In the genomic region with DNA sequence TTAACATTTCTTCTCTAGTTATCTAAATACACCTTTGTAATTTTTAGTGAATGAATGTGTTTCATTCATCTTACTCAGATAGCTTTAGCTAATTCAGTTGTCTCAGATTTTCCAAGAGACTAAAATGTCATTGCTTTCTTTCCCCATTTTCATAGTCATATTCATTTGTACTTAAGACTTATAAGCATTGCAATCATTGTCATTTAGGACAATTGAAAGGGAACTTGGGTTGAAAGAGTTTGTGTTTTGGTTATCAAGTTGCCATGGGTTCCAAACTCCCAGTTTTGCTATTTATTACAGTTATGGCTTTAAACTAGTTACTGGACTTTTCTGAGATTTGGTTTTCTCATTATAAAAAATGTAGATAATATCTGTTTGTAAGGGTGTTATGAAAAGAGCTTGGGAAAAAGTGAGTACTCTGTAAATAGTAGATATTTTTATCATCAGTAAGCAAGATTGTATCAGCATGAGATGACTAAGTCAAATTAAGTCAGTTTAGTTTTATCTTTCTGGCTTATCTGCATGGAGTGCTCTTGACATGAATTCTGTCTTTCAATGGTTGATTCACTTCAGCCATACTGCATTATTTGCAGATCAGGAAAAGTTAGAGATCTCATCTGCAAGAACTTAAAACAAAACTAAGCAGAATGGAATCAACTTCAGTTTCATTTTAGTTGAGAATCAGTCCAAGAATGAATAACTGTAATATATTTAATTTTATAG, we compare ENCODE assay signal across 17 cellular contexts.
DNase-seq lines count a peak whose midpoint lies in the region; ATAC-seq and TF ChIP-seq lines count a peak whose summit lies in the region.
"Had no signal": no experiment of that assay in that cellular context is flagged by ENCODE, and none has a peak within 500 bp of the region (broad histone marks: within the 10 kb centered on the region; RNA-seq: fewer than 3 reads in every experiment).

No MANE protein-coding gene starts in this region.

- H3K79me1 ChIP-seq in mesendoderm (ENCODE audit: low read length): peaks cover 5% of the 10 kb centered on the region

- no peaks in the 10 kb centered on the region for H3K9me3 Mint-ChIP-seq in HFFc6
- H3K9me3 Mint-ChIP-seq in activated T-helper 2 cell treated with anti-CD3 and anti-CD28 coated beads, Interferon-gamma antibody, Interleukin-2, Interleukin-4, amounts not matched to agents 10 μg/mL and 5 μg/mL and 100 μg/mL, durations not matched to agents 14 hours and 24 hours and 36 hours: no peaks in the 10 kb centered on the region
- H3K9me3 Mint-ChIP-seq: dendritic cell treated with granulocyte-macrophage colony-stimulating factor and Interleukin-4, amounts not matched to agents 40 ng/mL and 50 ng/mL, for 4 days had no signal

- POLR2A ChIA-PET in A673 (lab: Charles Lee; ENCODE audit: low non-redundant PET): no interaction called here

- H4K8ac ChIP-seq in mesendoderm (ENCODE audit: low read depth, low read length): no peak overlapping the region

- peaks cover 87% of the 10 kb centered on the region for H3K4me1 Mint-ChIP-seq in HFFc6 (ENCODE audit: low read depth)
- peaks cover 22% of the 10 kb centered on the region for H3K4me1 Mint-ChIP-seq in activated T-helper 2 cell treated with anti-CD3 and anti-CD28 coated beads, Interferon-gamma antibody, Interleukin-2, Interleukin-4, amounts not matched to agents 10 μg/mL and 5 μg/mL and 100 μg/mL, durations not matched to agents 14 hours and 24 hours and 36 hours (ENCODE audit: low read depth)

- CTCF ChIA-PET in A673 (lab: Charles Lee): no interaction called here

- no peak overlapping the region for H3K4ac ChIP-seq in mesendoderm (ENCODE audit: low read depth, low read length)

- DNase-seq in NCI-H2196 (lab: John Stamatoyannopoulos, UW; ENCODE audit: unreplicated experiment) (peak; percentile 24), NCI-H2196 treated with DMSO at 0.1 percent for 48 hours (lab: John Stamatoyannopoulos, UW; ENCODE audit: unreplicated experiment) (no peak), HFFc6 (peak; percentile 92), mesendoderm (peak; percentile 73), A673 (ENCODE audit: low spot score) (no peak), upper lobe of left lung (no peak)
- no peak for DNase-seq in activated T-helper 2 cell treated with anti-CD3 and anti-CD28 coated beads, Interferon-gamma antibody, Interleukin-2, Interleukin-4, amounts not matched to agents 10 μg/mL and 5 μg/mL and 100 μg/mL, durations not matched to agents 14 hours and 24 hours and 36 hours (ENCODE audit: low spot score)
- no peak for DNase-seq in stimulated activated CD4-positive, alpha-beta T cell treated with anti-CD3 and anti-CD28 coated beads, Interleukin-1b, Interleukin-23, amount 100 ng/mL, for 48 hours
- DNase-seq: ACHN; KG1; NCI-H146; NCI-H69; RPMI8226; stimulated activated naive CD4-positive, alpha-beta T cell treated with Interleukin-2 at 50 U/mL for 16 hours; uterus had no signal

- no peaks in the 10 kb centered on the region for H3K27me3 Mint-ChIP-seq in HFFc6 (ENCODE audit: insufficient read depth)
- H3K27me3 Mint-ChIP-seq in activated T-helper 2 cell treated with anti-CD3 and anti-CD28 coated beads, Interferon-gamma antibody, Interleukin-2, Interleukin-4, amounts not matched to agents 10 μg/mL and 5 μg/mL and 100 μg/mL, durations not matched to agents 14 hours and 24 hours and 36 hours (ENCODE audit: low read depth): no peaks in the 10 kb centered on the region
- H3K27me3 Mint-ChIP-seq: dendritic cell treated with granulocyte-macrophage colony-stimulating factor and Interleukin-4, amounts not matched to agents 40 ng/mL and 50 ng/mL, for 4 days had no signal

- no peak for TF ChIP-seq EP300 in upper lobe of left lung (IDR thresholded peaks at IDR 0.05)

- intact Hi-C loops in activated T-helper 2 cell treated with anti-CD3 and anti-CD28 coated beads, Interferon-gamma antibody, Interleukin-2, Interleukin-4, amounts not matched to agents 10 μg/mL and 5 μg/mL and 100 μg/mL, durations not matched to agents 14 hours and 24 hours and 36 hours (cut with micrococcal nuclease): loop anchor here (1.0 to 10.0 kb wide), 4 partner anchors 30 to 330 kb away; a partner anchor contains a TSS
- intact Hi-C loops in A673 (cut with micrococcal nuclease; ENCODE audit: unreplicated experiment): no loop called here

- H3K27me3 ChIP-seq in mesendoderm (ENCODE audit: insufficient read depth, low read length, poor library complexity) (no peaks in the 10 kb centered on the region), A673 (replicated peaks; ENCODE audit: insufficient read depth, low read depth, low read length, poor library complexity) (peaks cover 40% of the 10 kb centered on the region), upper lobe of left lung (no peaks in the 10 kb centered on the region)
- H3K27me3 ChIP-seq: foreskin keratinocyte, uterus had no signal

- peaks cover 16% of the 10 kb centered on the region for H3K36me3 Mint-ChIP-seq in HFFc6 (ENCODE audit: low read depth)
- no peaks in the 10 kb centered on the region for H3K36me3 Mint-ChIP-seq in activated T-helper 2 cell treated with anti-CD3 and anti-CD28 coated beads, Interferon-gamma antibody, Interleukin-2, Interleukin-4, amounts not matched to agents 10 μg/mL and 5 μg/mL and 100 μg/mL, durations not matched to agents 14 hours and 24 hours and 36 hours (ENCODE audit: low read depth)

- no peak overlapping the region for H2BK5ac ChIP-seq in mesendoderm (ENCODE audit: low read length)

- H3K18ac ChIP-seq in mesendoderm (ENCODE audit: low read length): no peak overlapping the region

- H3K4me2 ChIP-seq in mesendoderm (ENCODE audit: low read length): no peak overlapping the region

- no peak overlapping the region for H3K23ac ChIP-seq in mesendoderm (ENCODE audit: low read length)

- H4K5ac ChIP-seq in mesendoderm (ENCODE audit: low read length): no peak overlapping the region

- no peak overlapping the region for H3K4me3 ChIP-seq in mesendoderm (ENCODE audit: low read length)
- H3K4me3 ChIP-seq in A673 (ENCODE audit: low read depth, low read length, poor library complexity, severe bottlenecking): no peak overlapping the region
- no peak overlapping the region for H3K4me3 ChIP-seq in upper lobe of left lung
- H3K4me3 ChIP-seq: uterus had no signal

- H3K27ac Mint-ChIP-seq in HFFc6: peak overlapping the region; percentile 95
- peak overlapping the region; percentile 55 for H3K27ac Mint-ChIP-seq in activated T-helper 2 cell treated with anti-CD3 and anti-CD28 coated beads, Interferon-gamma antibody, Interleukin-2, Interleukin-4, amounts not matched to agents 10 μg/mL and 5 μg/mL and 100 μg/mL, durations not matched to agents 14 hours and 24 hours and 36 hours
- H3K27ac Mint-ChIP-seq: dendritic cell treated with granulocyte-macrophage colony-stimulating factor and Interleukin-4, amounts not matched to agents 40 ng/mL and 50 ng/mL, for 4 days had no signal

- no peak for TF ChIP-seq POLR2A in upper lobe of left lung (IDR thresholded peaks at IDR 0.05)

- BruUV-seq in A673 (replicated peaks; lab: Mats Ljungman, UMichigan): no TSS peak

- H3K9ac ChIP-seq in mesendoderm (ENCODE audit: low read length): no peak overlapping the region

- no peaks in the 10 kb centered on the region for H3K9me3 ChIP-seq in A673 (ENCODE audit: low read depth, low read length, poor library complexity, severe bottlenecking)
- no peaks in the 10 kb centered on the region for H3K9me3 ChIP-seq in upper lobe of left lung
- H3K9me3 ChIP-seq: uterus had no signal

- H3K27ac ChIP-seq in mesendoderm (ENCODE audit: low read depth, low read length) (no peak overlapping the region), A673 (ENCODE audit: low read depth, low read length, poor library complexity, severe bottlenecking) (no peak overlapping the region), upper lobe of left lung (no peak overlapping the region)
- H3K27ac ChIP-seq: foreskin keratinocyte, uterus had no signal

- no peak overlapping the region for H2BK120ac ChIP-seq in mesendoderm (ENCODE audit: low read depth, low read length)

- no peak for ATAC-seq in upper lobe of left lung (ENCODE audit: low FRiP score in 2 of 2)
- ATAC-seq: foreskin keratinocyte had no signal

- H3K4me1 ChIP-seq in mesendoderm (ENCODE audit: control insufficient read depth, low read depth, low read length): peaks cover 5% of the 10 kb centered on the region
- no peaks in the 10 kb centered on the region for H3K4me1 ChIP-seq in A673 (ENCODE audit: insufficient read depth, low read length, poor library complexity, severe bottlenecking)
- peaks cover 0 to 5% (median 0%) of the 10 kb centered on the region in 4 donors for H3K4me1 ChIP-seq in upper lobe of left lung
- H3K4me1 ChIP-seq: uterus had no signal

- H3K4me3 Mint-ChIP-seq in HFFc6: peak overlapping the region; percentile 75
- no peak overlapping the region for H3K4me3 Mint-ChIP-seq in activated T-helper 2 cell treated with anti-CD3 and anti-CD28 coated beads, Interferon-gamma antibody, Interleukin-2, Interleukin-4, amounts not matched to agents 10 μg/mL and 5 μg/mL and 100 μg/mL, durations not matched to agents 14 hours and 24 hours and 36 hours (ENCODE audit: low read depth)
- H3K4me3 Mint-ChIP-seq: dendritic cell treated with granulocyte-macrophage colony-stimulating factor and Interleukin-4, amounts not matched to agents 40 ng/mL and 50 ng/mL, for 4 days had no signal

- no peak overlapping the region for H3K56ac ChIP-seq in mesendoderm (ENCODE audit: low read length)

- no peak overlapping the region for H2AK5ac ChIP-seq in mesendoderm (ENCODE audit: low read length)

- TF ChIP-seq CTCF in HFFc6 (IDR thresholded peaks at IDR 0.05) (no peak), A673 (conservative IDR thresholded peaks at IDR 0.05; ENCODE audit: low read depth, low read length) (no peak), upper lobe of left lung (IDR thresholded peaks at IDR 0.05) (no peak)

- peaks cover 6% of the 10 kb centered on the region for H3K79me2 ChIP-seq in mesendoderm (ENCODE audit: control insufficient read depth, insufficient read depth, low read length)

- no peak overlapping the region for H2BK15ac ChIP-seq in mesendoderm (replicated peaks; ENCODE audit: low read depth)

- H3K36me3 ChIP-seq in mesendoderm (ENCODE audit: control insufficient read depth, insufficient read depth, low read length) (no peaks in the 10 kb centered on the region), A673 (ENCODE audit: insufficient read depth, low read length, poor library complexity, severe bottlenecking) (no peaks in the 10 kb centered on the region), upper lobe of left lung (no peaks in the 10 kb centered on the region)
- H3K36me3 ChIP-seq: uterus had no signal

Comparison
In these comparisons a context has a peak if more than half of its experiments do, and no peak if none do; other contexts are left out.
1. DNase-seq: peak in NCI-H2196 (single experiment), HFFc6 (single experiment) and mesendoderm (single experiment); none in NCI-H2196 treated with DMSO at 0.1 percent for 48 hours (single experiment), activated T-helper 2 cell treated with anti-CD3 and anti-CD28 coated beads, Interferon-gamma antibody, Interleukin-2, Interleukin-4, amounts not matched to agents 10 μg/mL and 5 μg/mL and 100 μg/mL, durations not matched to agents 14 hours and 24 hours and 36 hours (single experiment), A673 (single experiment), upper lobe of left lung (0 of 2) and stimulated activated CD4-positive, alpha-beta T cell treated with anti-CD3 and anti-CD28 coated beads, Interleukin-1b, Interleukin-23, amount 100 ng/mL, for 48 hours (single experiment).